ENCODE assay signal across 12 cellular contexts in genomic region chr5:33631786-33632185, GRCh38.
DNase-seq lines count a peak whose midpoint lies in the region; ATAC-seq and TF ChIP-seq lines count a peak whose summit lies in the region.
"Had no signal": no experiment of that assay in that cellular context is flagged by ENCODE, and none has a peak within 500 bp of the region (broad histone marks: within the 10 kb centered on the region; RNA-seq: fewer than 3 reads in every experiment).

No MANE protein-coding gene starts in this region.

- CTCF ChIA-PET in GM10248 (lab: Yijun Ruan, JAX) = interaction anchor here (0.9 to 1.5 kb wide), 4 partner anchors 12 to 152 kb away, joined by 3 to 4 read pairs (median 4); no protein-coding TSS in a partner anchor

- H3K36me3 ChIP-seq in MM.1S (replicated peaks; ENCODE audit: insufficient read depth, low read length) = no peaks in the 10 kb centered on the region
- H3K36me3 ChIP-seq: ascending aorta, upper lobe of left lung had no signal

- ATAC-seq in HG02870 (IDR thresholded peaks at IDR 0.05; ENCODE audit: unreplicated experiment) = peak; percentile 89

- no peaks in the 10 kb centered on the region for H3F3A ChIP-seq in MM.1S (ENCODE audit: insufficient read depth, low read length)

- no peak overlapping the region for H3K27ac ChIP-seq in MM.1S (ENCODE audit: low read length)
- H3K27ac ChIP-seq: ascending aorta, upper lobe of left lung had no signal

- no peak overlapping the region for H2AFZ ChIP-seq in MM.1S (ENCODE audit: low read length)

- H3K79me2 ChIP-seq in MM.1S (ENCODE audit: low read length) = no peaks in the 10 kb centered on the region

- no peaks in the 10 kb centered on the region for H3K9me3 ChIP-seq in MM.1S (replicated peaks; ENCODE audit: insufficient read depth, low read length)
- H3K9me3 ChIP-seq: ascending aorta, upper lobe of left lung had no signal

- no peak overlapping the region for H3K4me3 ChIP-seq in MM.1S (ENCODE audit: low read length)
- H3K4me3 ChIP-seq: ascending aorta, upper lobe of left lung had no signal

- DNase-seq in AG20443 (ENCODE audit: low spot score) (peak; percentile 16), GM19240 (ENCODE audit: insufficient read length, low spot score) (peak; percentile 16), MM.1S (peak; percentile 38), SW480 (ENCODE audit: low spot score) (no peak), AML-193 (lab: John Stamatoyannopoulos, UW) (no peak), 8988T (no peak), GM10248 (ENCODE audit: extremely low spot score) (no peak)
- DNase-seq: activated CD4-positive, alpha-beta memory T cell treated with anti-CD3 and anti-CD28 coated beads for 36 hours; NCI-H1105 treated with DMSO at 0.1 percent for 48 hours; upper lobe of left lung had no signal

- no peak overlapping the region for H3K4me2 ChIP-seq in MM.1S (ENCODE audit: low read depth, low read length)

- POLR2A ChIA-PET in GM10248 (lab: Yijun Ruan, JAX) = no interaction called here

- no peaks in the 10 kb centered on the region for H3K4me1 ChIP-seq in MM.1S (ENCODE audit: low read length)
- H3K4me1 ChIP-seq: ascending aorta, upper lobe of left lung had no signal

- H4K20me1 ChIP-seq in MM.1S (ENCODE audit: insufficient read depth, low read length) = no peaks in the 10 kb centered on the region

- H3K9me2 ChIP-seq in MM.1S (replicated peaks; ENCODE audit: insufficient read depth, low read length) = no peaks in the 10 kb centered on the region

- H3K9ac ChIP-seq in MM.1S (ENCODE audit: low read length) = no peak overlapping the region

- TF ChIP-seq CTCF in MM.1S (IDR thresholded peaks at IDR 0.05; ENCODE audit: low read length) (no peak), GM10248 (IDR thresholded peaks at IDR 0.05; ENCODE audit: control extremely low read depth, extremely low read depth, low read depth, missing control alignments) (no peak)

- H3K27me3 ChIP-seq in MM.1S (replicated peaks; ENCODE audit: insufficient read depth, low read length) = no peaks in the 10 kb centered on the region
- H3K27me3 ChIP-seq: ascending aorta, upper lobe of left lung had no signal

Comparison
In these comparisons a context has a peak if more than half of its experiments do, and no peak if none do; other contexts are left out.
1. DNase-seq: peak in AG20443 (single experiment), GM19240 (single experiment) and MM.1S (single experiment); none in SW480 (single experiment), AML-193 (0 of 2), 8988T (single experiment) and GM10248 (single experiment).